ENCODE assay signal across 19 cellular contexts in the genomic region with DNA sequence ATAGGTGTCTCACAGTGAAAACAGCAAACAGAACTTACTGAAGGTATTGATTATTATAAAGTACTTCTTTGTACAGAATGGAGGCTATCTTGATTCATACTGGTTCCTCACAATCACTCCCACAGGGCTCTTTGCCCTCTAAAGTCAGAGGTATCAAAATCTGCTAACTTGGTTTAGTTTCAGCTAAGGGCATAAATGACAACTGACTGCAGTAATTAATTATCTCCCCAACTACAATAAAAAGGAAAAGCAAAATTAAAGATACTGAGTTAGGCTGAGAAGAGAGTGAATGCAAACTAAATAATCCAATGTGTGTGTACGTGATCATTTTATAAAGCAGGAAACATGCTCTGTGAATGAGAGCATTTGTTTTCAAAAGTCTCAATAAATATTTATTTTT.
"Had no signal": no experiment of that assay in that cellular context is flagged by ENCODE, and none has a peak within 500 bp of the region (broad histone marks: within the 10 kb centered on the region; RNA-seq: fewer than 3 reads in every experiment).

No MANE protein-coding gene starts in this region.

- DNase-seq: activated B cell treated with CpG ODN at 0.5 μM for 24 hours; activated CD4-positive, alpha-beta T cell treated with anti-CD3 and anti-CD28 coated beads for 36 hours; activated CD4-positive, alpha-beta T cell treated with anti-CD3 and anti-CD28 coated beads, Interleukin-2, amount 50 U/mL, for 4 hours; activated effector memory CD4-positive, alpha-beta T cell treated with anti-CD3 and anti-CD28 coated beads, Interleukin-2, amount 50 U/mL, for 16 hours; activated naive CD4-positive, alpha-beta T cell treated with anti-CD3 and anti-CD28 coated beads, Interleukin-2, amount 10 ng/mL, durations not matched to agents 7 days and 5 days; activated T-cell treated with anti-CD3 and anti-CD28 coated beads, Interleukin-2, amount 50 U/mL, for 72 hours; amygdala; effector CD8-positive, alpha-beta T cell; foreskin keratinocyte; immature natural killer cell; kidney glomerular epithelial cell; left ventricle myocardium inferior; naive thymus-derived CD8-positive, alpha-beta T cell; psoas muscle; right cardiac atrium; stimulated activated CD4-positive, alpha-beta T cell treated with anti-CD3 and anti-CD28 coated beads, Interleukin-4, amount 100 ng/mL, for 24 hours; stimulated activated naive CD4-positive, alpha-beta T cell treated with Interleukin-2 at 50 U/mL for 16 hours; T-helper 9 cell; tibial artery had no signal

- H3K27ac ChIP-seq: foreskin keratinocyte, left ventricle myocardium inferior, psoas muscle, tibial artery had no signal

- ATAC-seq: activated CD4-positive, alpha-beta T cell treated with anti-CD3 and anti-CD28 coated beads for 36 hours; activated T-cell treated with anti-CD3 and anti-CD28 coated beads, Interleukin-2, amount 50 U/mL, for 72 hours; foreskin keratinocyte; naive thymus-derived CD8-positive, alpha-beta T cell; psoas muscle; right cardiac atrium had no signal
